Comparison of ENCODE assay signal across 7 cellular contexts in the genomic region with DNA sequence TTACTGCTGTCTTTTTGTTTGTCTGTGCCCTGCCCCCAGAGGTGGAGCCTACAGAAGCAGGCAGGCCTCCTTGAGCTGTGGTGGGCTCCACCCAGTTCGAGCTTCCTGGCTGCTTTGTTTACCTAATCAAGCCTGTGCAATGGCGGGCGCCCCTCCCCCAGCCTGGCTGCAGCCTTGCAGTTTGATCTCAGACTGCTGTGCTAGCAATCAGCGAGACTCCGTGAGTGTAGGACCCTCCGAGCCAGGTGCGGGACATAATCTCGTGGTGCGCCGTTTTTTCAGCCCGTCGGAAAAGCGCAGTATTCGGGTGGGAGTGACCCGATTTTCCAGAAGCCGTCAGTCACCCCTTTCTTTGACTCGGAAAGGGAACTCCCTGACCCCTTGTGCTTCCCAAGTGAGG.
DNase-seq lines count a peak whose midpoint lies in the region; ATAC-seq and TF ChIP-seq lines count a peak whose summit lies in the region.
"Not testable (repeated sequence)": the region's sequence is repeated elsewhere in the genome, so short reads cannot be mapped to it uniquely, and the experiment has no call there.

No MANE protein-coding gene starts in this region.

- not testable (repeated sequence) for H4K20me1 ChIP-seq in H9 (ENCODE audit: control insufficient read depth, insufficient read depth, insufficient read length)

- H3K4me3 Mint-ChIP-seq in CD4-positive, alpha-beta memory T cell: peak overlapping the region in 3 of 8 donors; percentile 3 to 41 (median 13)
- H3K4me3 Mint-ChIP-seq in H9: peak overlapping the region; percentile 58 to 68; a peak in 4 of 5 replicates
- H3K4me3 Mint-ChIP-seq in WTC11: peak overlapping the region; percentile 74
- H3K4me3 Mint-ChIP-seq in osteocyte (ENCODE audit: unreplicated experiment): peak overlapping the region; percentile 24

- H2BK120ac ChIP-seq in H9 (ENCODE audit: low read depth, low read length, poor library complexity, severe bottlenecking); mesendoderm (ENCODE audit: low read depth, low read length): not testable (repeated sequence)

- not testable (repeated sequence) for H2AK5ac ChIP-seq in H9 (ENCODE audit: insufficient read length, low read length); mesendoderm (ENCODE audit: low read length)

- POLR2A ChIA-PET in CD4-positive, alpha-beta memory T cell (lab: Charles Lee; ENCODE audit: partially characterized antibody); WTC11 (lab: Charles Lee): not testable (repeated sequence)

- not testable (repeated sequence) for H4K8ac ChIP-seq in H9 (replicated peaks; ENCODE audit: insufficient read length, low read depth, low read length); mesendoderm (ENCODE audit: low read depth, low read length)

- H3K36me3 ChIP-seq in CD4-positive, alpha-beta memory T cell (ENCODE audit: insufficient read depth, low read length); colonic mucosa; mesendoderm (ENCODE audit: control insufficient read depth, insufficient read depth, low read length): not testable (repeated sequence)

- intact Hi-C loops in CD4-positive, alpha-beta memory T cell (cut with micrococcal nuclease); colonic mucosa (cut with DNase I); right cardiac atrium (cut with DNase I): not testable (repeated sequence)

- CTCF ChIA-PET in CD4-positive, alpha-beta memory T cell (lab: Charles Lee; ENCODE audit: partially characterized antibody); WTC11 (lab: Charles Lee): not testable (repeated sequence)

- H3K4me1 ChIP-seq in CD4-positive, alpha-beta memory T cell (ENCODE audit: insufficient read depth, low read length); H9 (ENCODE audit: insufficient read depth, low read length); colonic mucosa; right cardiac atrium (ENCODE audit: control insufficient read depth, insufficient read depth, low read length); mesendoderm (ENCODE audit: control insufficient read depth, low read depth, low read length): not testable (repeated sequence)

- not testable (repeated sequence) for H2BK15ac ChIP-seq in H9 (ENCODE audit: low read depth, low read length); mesendoderm (replicated peaks; ENCODE audit: low read depth)

- H3K9me3 ChIP-seq in CD4-positive, alpha-beta memory T cell (ENCODE audit: control insufficient read depth in 1 of 2, low read length in 2 of 2); H9 (ENCODE audit: control insufficient read depth, low read depth, low read length); colonic mucosa; right cardiac atrium (ENCODE audit: control insufficient read depth, low read length): not testable (repeated sequence)

- H2BK5ac ChIP-seq in H9 (ENCODE audit: insufficient read length, low read length); mesendoderm (ENCODE audit: low read length): not testable (repeated sequence)

- H3K79me1 ChIP-seq in H9 (ENCODE audit: insufficient read depth, low read depth, low read length, poor library complexity, severe bottlenecking); mesendoderm (ENCODE audit: low read length): not testable (repeated sequence)

- TF ChIP-seq CTCF in H9 (conservative IDR thresholded peaks at IDR 0.05); WTC11 (IDR thresholded peaks at IDR 0.05); colonic mucosa (IDR thresholded peaks at IDR 0.05); osteocyte (IDR thresholded peaks at IDR 0.05): not testable (repeated sequence)

- no CpG with 5 or more reads among the region's 17 CpGs for WGBS in H9 (ENCODE audit: extremely low coverage, insufficient read length, low lambda C conversion rate)
- WGBS in right cardiac atrium: 83% methylated on average over 17 of the region's 17 CpGs
- WGBS in mesendoderm (ENCODE audit: extremely low coverage, insufficient coverage, low lambda C conversion rate): no CpG with 5 or more reads among the region's 17 CpGs

- peaks cover 4 to 12% of the 10 kb centered on the region in 2 donors for H3K36me3 Mint-ChIP-seq in CD4-positive, alpha-beta memory T cell
- not testable (repeated sequence) for H3K36me3 Mint-ChIP-seq in H9 (ENCODE audit: insufficient read depth in 1 of 3, low read depth in 3 of 3); WTC11; osteocyte (ENCODE audit: unreplicated experiment)

- H3K4me2 ChIP-seq in H9 (ENCODE audit: insufficient read depth, insufficient read length, low read length); mesendoderm (ENCODE audit: low read length): not testable (repeated sequence)

- not testable (repeated sequence) for H3K4me3 ChIP-seq in CD4-positive, alpha-beta memory T cell (ENCODE audit: low read length in 2 of 2); colonic mucosa; right cardiac atrium (ENCODE audit: low read length); mesendoderm (ENCODE audit: low read length)

- H3T11ph ChIP-seq in H9 (ENCODE audit: low read length): not testable (repeated sequence)

- H3K23ac ChIP-seq in H9 (ENCODE audit: insufficient read length, low read depth, low read length); mesendoderm (ENCODE audit: low read length): not testable (repeated sequence)

- H2BK12ac ChIP-seq in H9 (ENCODE audit: insufficient read length, low read depth, low read length): not testable (repeated sequence)

- not testable (repeated sequence) for H3K27ac ChIP-seq in CD4-positive, alpha-beta memory T cell (ENCODE audit: low read depth, low read length); H9 (ENCODE audit: insufficient read length, low read depth, low read length); colonic mucosa; right cardiac atrium (ENCODE audit: low read length); mesendoderm (ENCODE audit: low read depth, low read length)

- not testable (repeated sequence) for H3K9ac ChIP-seq in H9 (ENCODE audit: extremely low read depth, insufficient read length, low read length); colonic mucosa (ENCODE audit: low read depth in 2 of 2, low read length in 2 of 2); mesendoderm (ENCODE audit: low read length)

- H3K79me2 ChIP-seq in H9 (ENCODE audit: insufficient read depth, low read length); mesendoderm (ENCODE audit: control insufficient read depth, insufficient read depth, low read length): not testable (repeated sequence)

- not testable (repeated sequence) for H3K23me2 ChIP-seq in H9 (ENCODE audit: insufficient read length, low read depth, low read length, poor library complexity, severe bottlenecking)

- not testable (repeated sequence) for H3K4ac ChIP-seq in H9 (ENCODE audit: low read depth, low read length); mesendoderm (ENCODE audit: low read depth, low read length)

- not testable (repeated sequence) for H4K91ac ChIP-seq in H9 (ENCODE audit: insufficient read length, low read depth, low read length)

- H2AFZ ChIP-seq in H9 (ENCODE audit: low read length): not testable (repeated sequence)

- not testable (repeated sequence) for ATAC-seq in WTC11, right cardiac atrium

- not testable (repeated sequence) for H3K56ac ChIP-seq in H9 (ENCODE audit: insufficient read length, low read depth, low read length)
- H3K56ac ChIP-seq in mesendoderm (ENCODE audit: low read length): peak overlapping the region; percentile 56

- not testable (repeated sequence) for H3K27ac Mint-ChIP-seq in CD4-positive, alpha-beta memory T cell; osteocyte (ENCODE audit: unreplicated experiment)
- H3K27ac Mint-ChIP-seq in H9 (peak overlapping the region in 2 of 3 experiments; percentile 84 to 94; a peak in 3 of 7 replicates), WTC11 (0 out of 2 replicates have a peak overlapping the region, but pooled peaks have one; percentile 83)

- peaks cover 25 to 36% (median 29%) of the 10 kb centered on the region in 4 donors for H3K4me1 Mint-ChIP-seq in CD4-positive, alpha-beta memory T cell
- H3K4me1 Mint-ChIP-seq in H9: peaks cover 11 to 17% of the 10 kb centered on the region in 2 experiments
- not testable (repeated sequence) for H3K4me1 Mint-ChIP-seq in WTC11; osteocyte (ENCODE audit: unreplicated experiment)

- not testable (repeated sequence) for H2BK20ac ChIP-seq in H9 (ENCODE audit: low read depth, low read length, poor library complexity, severe bottlenecking)

- not testable (repeated sequence) for H3K18ac ChIP-seq in H9 (ENCODE audit: insufficient read length, low read depth, low read length); mesendoderm (ENCODE audit: low read length)

- not testable (repeated sequence) for H3K27me3 ChIP-seq in CD4-positive, alpha-beta memory T cell (ENCODE audit: insufficient read depth, low read length); H9 (ENCODE audit: insufficient read depth, low read length); colonic mucosa; right cardiac atrium (ENCODE audit: control insufficient read depth, insufficient read depth); mesendoderm (ENCODE audit: insufficient read depth, low read length, poor library complexity)

- not testable (repeated sequence) for H3K9me3 Mint-ChIP-seq in CD4-positive, alpha-beta memory T cell; H9; WTC11; osteocyte (ENCODE audit: unreplicated experiment)

- not testable (repeated sequence) for H3K14ac ChIP-seq in H9 (ENCODE audit: insufficient read depth, low read length)

- DNase-seq in CD4-positive, alpha-beta memory T cell: peak in 3 of 5 donors; percentile 4 to 22 (median 9)
- not testable (repeated sequence) for DNase-seq in H9; mesendoderm; osteocyte (ENCODE audit: extremely low spot score, unreplicated experiment)
- DNase-seq in WTC11 (ENCODE audit: low spot score) (peak; percentile 74), colonic mucosa (peak; percentile 36), right cardiac atrium (peak in 2 of 3 donors; percentile 38 to 46)

- H4K5ac ChIP-seq in H9 (ENCODE audit: insufficient read length, low read depth, low read length); mesendoderm (ENCODE audit: low read length): not testable (repeated sequence)

- H3K27me3 Mint-ChIP-seq in CD4-positive, alpha-beta memory T cell; H9 (ENCODE audit: low read depth); WTC11 (ENCODE audit: low read depth); osteocyte (ENCODE audit: unreplicated experiment): not testable (repeated sequence)
